Comparison of ENCODE assay signal across 9 cellular contexts in the genomic region with DNA sequence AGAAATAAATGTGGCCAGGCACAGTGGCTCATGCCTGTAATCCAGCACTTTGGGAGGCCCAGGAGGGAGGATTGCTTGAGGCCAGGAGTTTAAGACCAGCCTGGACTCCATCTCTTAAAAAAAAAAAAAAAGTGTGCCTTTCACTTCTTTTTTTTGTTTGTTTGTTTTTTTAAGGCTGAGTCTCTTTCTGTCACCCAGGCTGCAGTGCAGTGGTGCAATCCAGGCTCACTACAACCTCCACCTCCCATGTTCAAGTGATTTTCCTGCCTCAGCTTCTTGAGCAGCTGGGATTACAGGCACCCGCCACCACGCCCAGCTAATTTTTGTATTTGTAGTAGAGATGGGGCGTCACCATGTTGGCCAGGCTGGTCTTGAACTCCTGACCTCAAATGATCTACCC. TPM values are rescaled to one million over a fixed set of nuclear protein-coding genes. Genes with fewer than 3 reads are reported as not detected.
"Had no signal": no experiment of that assay in that cellular context is flagged by ENCODE, and none has a peak within 500 bp of the region (broad histone marks: within the 10 kb centered on the region; RNA-seq: fewer than 3 reads in every experiment).

No MANE protein-coding gene starts in this region.

RNA-seq across cellular contexts. Expression of a gene that starts 47.9 kb away (rescaled TPM):
- total RNA-seq: fibroblast of villous mesenchyme; heart right ventricle; mesenteric fat pad; mononuclear cell; naive thymus-derived CD4-positive, alpha-beta T cell; osteocyte; sciatic nerve; tibial nerve; vagina had no signal
